1 cellular context compared by ENCODE assay signal in genomic region chr18:22177496-22177866, GRCh38.
TF ChIP-seq lines count a peak whose summit lies in the region.

No MANE protein-coding gene starts in this region.

TF ChIP-seq in H1, 55 proteins besides CTCF, POLR2A, EP300 and RAD21:
- no peak for TF ChIP-seq TEAD4 (IDR thresholded peaks at IDR 0.05; ENCODE audit: low read depth, low read length)
- TF ChIP-seq SP2 (IDR thresholded peaks at IDR 0.05; ENCODE audit: low read length): no peak
- no peak for TF ChIP-seq HDAC6 (IDR thresholded peaks at IDR 0.05; ENCODE audit: low read depth, low read length)
- TF ChIP-seq SP1 (IDR thresholded peaks at IDR 0.05; ENCODE audit: low read depth, low read length): peak; percentile 22; the same call in 1 of the 2 replicates
- no peak for TF ChIP-seq TCF12 (IDR thresholded peaks at IDR 0.05; ENCODE audit: low read depth, low read length)
- no peak for TF ChIP-seq TAF7 (optimal IDR thresholded peaks at IDR 0.05; ENCODE audit: borderline replicate concordance, low read depth, low read length)
- TF ChIP-seq CBX8 (IDR thresholded peaks at IDR 0.05; ENCODE audit: borderline replicate concordance, low read depth, low read length): 0 out of 2 replicates have a peak, but pooled peaks have one; percentile 38
- no peak for TF ChIP-seq BACH1 (IDR thresholded peaks at IDR 0.05; ENCODE audit: low read length)
- no peak for TF ChIP-seq GTF2F1 (IDR thresholded peaks at IDR 0.05; ENCODE audit: borderline replicate concordance, low read depth, low read length)
- TF ChIP-seq SIX5 (IDR thresholded peaks at IDR 0.05; ENCODE audit: low read depth, low read length): no peak
TF ChIP-seq in H1: peak in this region for 2.
